30 cellular contexts compared by ENCODE assay signal in the genomic region with DNA sequence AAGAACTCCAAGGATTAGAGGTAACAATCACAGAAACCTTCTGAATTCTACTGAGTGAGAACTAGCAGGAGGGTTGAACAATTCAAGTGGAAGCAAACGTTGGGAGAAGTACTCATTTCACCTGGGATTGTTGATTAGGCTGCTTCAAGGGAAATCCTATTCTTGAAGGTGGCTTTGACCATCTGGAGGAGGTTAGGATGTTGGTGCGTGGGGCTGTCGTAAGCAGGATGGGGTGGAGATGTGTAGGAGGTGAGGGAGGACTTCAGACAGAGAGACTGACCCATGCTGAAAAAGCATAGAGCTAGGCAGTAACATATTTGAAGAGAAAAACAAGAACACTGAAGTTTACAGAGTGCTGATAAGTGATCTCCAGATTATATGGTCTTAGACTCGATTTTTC.
"Had no signal": no experiment of that assay in that cellular context is flagged by ENCODE, and none has a peak within 500 bp of the region (broad histone marks: within the 10 kb centered on the region; RNA-seq: fewer than 3 reads in every experiment).

No MANE protein-coding gene starts in this region.

- H3K4me1 ChIP-seq: ascending aorta had no signal

- H3K27ac Mint-ChIP-seq: activated B cell treated with CpG ODN at 0.5 μM for 24 hours; activated CD4-positive, alpha-beta memory T cell treated with anti-CD3 and anti-CD28 coated beads for 36 hours; activated CD8-positive, alpha-beta memory T cell treated with anti-CD3 and anti-CD28 coated beads, Interleukin-2, amount 10 ng/mL, durations not matched to agents 7 days and 5 days; activated naive CD8-positive, alpha-beta T cell treated with anti-CD3 and anti-CD28 coated beads, Interleukin-2, amount 10 ng/mL, durations not matched to agents 7 days and 5 days had no signal

- H3K4me2 ChIP-seq: SK-N-SH had no signal

- H3K9me3 ChIP-seq: ascending aorta, SJSA1, SK-N-SH had no signal

- H3K9me3 Mint-ChIP-seq: activated B cell treated with CpG ODN at 0.5 μM for 24 hours; activated naive CD8-positive, alpha-beta T cell treated with anti-CD3 and anti-CD28 coated beads, Interleukin-2, amount 10 ng/mL, durations not matched to agents 7 days and 5 days; central memory CD8-positive, alpha-beta T cell had no signal

- H3K4me3 Mint-ChIP-seq: activated B cell treated with CpG ODN at 0.5 μM for 24 hours; activated CD4-positive, alpha-beta memory T cell treated with anti-CD3 and anti-CD28 coated beads for 36 hours; activated CD8-positive, alpha-beta memory T cell treated with anti-CD3 and anti-CD28 coated beads, Interleukin-2, amount 10 ng/mL, durations not matched to agents 7 days and 5 days; activated naive CD8-positive, alpha-beta T cell treated with anti-CD3 and anti-CD28 coated beads, Interleukin-2, amount 10 ng/mL, durations not matched to agents 7 days and 5 days; central memory CD8-positive, alpha-beta T cell had no signal

- H3K36me3 Mint-ChIP-seq: activated CD8-positive, alpha-beta memory T cell treated with anti-CD3 and anti-CD28 coated beads, Interleukin-2, amount 10 ng/mL, durations not matched to agents 7 days and 5 days; activated naive CD8-positive, alpha-beta T cell treated with anti-CD3 and anti-CD28 coated beads, Interleukin-2, amount 10 ng/mL, durations not matched to agents 7 days and 5 days had no signal

- H3K27me3 ChIP-seq: ascending aorta, cardiac muscle cell had no signal

- H3K4me3 ChIP-seq: ascending aorta, cardiac muscle cell, SJSA1 had no signal

- DNase-seq: activated B cell treated with CpG ODN at 0.5 μM for 24 hours; activated CD4-positive, alpha-beta memory T cell treated with anti-CD3 and anti-CD28 coated beads for 36 hours; activated CD4-positive, alpha-beta T cell treated with anti-CD3 and anti-CD28 coated beads for 4 hours; activated CD4-positive, alpha-beta T cell treated with anti-CD3 and anti-CD28 coated beads, Interleukin-2, amount 50 U/mL, for 1 hour; activated CD4-positive, CD25-positive, alpha-beta regulatory T cell treated with anti-CD3 and anti-CD28 coated beads, Interleukin-2, amount 50 U/mL, for 72 hours; activated CD8-positive, alpha-beta memory T cell treated with anti-CD3 and anti-CD28 coated beads for 24 hours; activated CD8-positive, alpha-beta memory T cell treated with anti-CD3 and anti-CD28 coated beads, Interleukin-2, amount 10 ng/mL, durations not matched to agents 7 days and 5 days; activated CD8-positive, alpha-beta memory T cell treated with anti-CD3 and anti-CD28 coated beads, Interleukin-2, amount 50 U/mL, for 48 hours; activated effector memory CD4-positive, alpha-beta T cell treated with Interleukin-2 at 50 U/mL for 16 hours; activated naive CD4-positive, alpha-beta T cell treated with anti-CD3 and anti-CD28 coated beads, Interleukin-2, amount 50 U/mL, for 16 hours; activated naive CD8-positive, alpha-beta T cell treated with anti-CD3 and anti-CD28 coated beads, Interleukin-2, amount 10 ng/mL, durations not matched to agents 7 days and 5 days; activated T-cell treated with anti-CD3 and anti-CD28 coated beads, Interleukin-2, amount 50 U/mL, for 48 hours; amygdala; Karpas-422; KBM-7; NCI-H1105; NCI-H1417 treated with DMSO at 0.1 percent for 48 hours; NCI-H187 treated with DMSO at 0.1 percent for 48 hours; NCI-H345; NCI-H524 treated with DMSO at 0.1 percent for 48 hours; SHP77 treated with DMSO at 0.1 percent for 48 hours; SK-N-SH; T-helper 2 cell; T-helper 9 cell had no signal

- H3K36me3 ChIP-seq: ascending aorta, cardiac muscle cell, SJSA1 had no signal

- H3K9ac ChIP-seq: SK-N-SH had no signal

- ATAC-seq: activated CD8-positive, alpha-beta memory T cell treated with anti-CD3 and anti-CD28 coated beads, Interleukin-2, amount 10 ng/mL, durations not matched to agents 7 days and 5 days; Panc1 had no signal

- H3K27ac ChIP-seq: ascending aorta, cardiac muscle cell, SJSA1, VCaP had no signal
